Comparison of ENCODE assay signal across 1 cellular context in the genomic region with DNA sequence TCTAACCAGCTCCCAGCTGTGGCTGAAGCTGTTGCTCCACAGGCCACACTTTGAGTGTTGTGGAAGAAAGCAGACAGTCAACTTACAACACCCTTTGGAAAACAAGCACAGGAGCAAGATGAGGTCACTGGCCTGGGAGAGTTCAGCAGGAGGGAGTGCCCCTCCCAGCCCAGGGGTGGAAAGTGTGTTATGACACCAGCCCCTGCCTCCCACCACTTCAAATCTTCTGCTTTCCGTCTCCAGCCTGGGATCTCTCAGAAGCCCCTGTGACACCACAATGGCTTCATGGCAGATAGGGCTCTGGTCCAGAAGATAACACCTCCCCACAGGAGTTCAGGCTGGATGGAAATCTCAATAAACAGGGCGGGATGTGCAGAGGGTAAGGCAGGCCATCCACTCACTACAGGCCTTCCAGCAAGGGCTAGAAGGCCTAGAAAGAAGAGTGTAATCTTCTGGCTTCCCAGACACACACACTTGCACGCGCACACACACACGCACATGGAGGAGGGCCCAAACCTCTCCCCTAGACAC.
A peak's percentile ranks its signal among the peaks of the same experiment; 100 is the strongest.
TF ChIP-seq lines count a peak whose summit lies in the region.

No MANE protein-coding gene starts in this region.

TF ChIP-seq in K562, 482 proteins besides CTCF, POLR2A, EP300 and RAD21 (continued from another document and continues in another):
- TF ChIP-seq, protein P1, sequence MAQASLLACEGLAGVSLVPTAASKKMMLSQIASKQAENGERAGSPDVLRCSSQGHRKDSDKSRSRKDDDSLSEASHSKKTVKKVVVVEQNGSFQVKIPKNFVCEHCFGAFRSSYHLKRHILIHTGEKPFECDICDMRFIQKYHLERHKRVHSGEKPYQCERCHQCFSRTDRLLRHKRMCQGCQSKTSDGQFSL (CRISPR knock-in tag; IDR thresholded peaks at IDR 0.05): 0 out of 2 replicates have a peak, but pooled peaks have one; percentile 58
- TF ChIP-seq, protein P1 (tag; IDR thresholded peaks at IDR 0.05): no peak
- 0 out of 2 replicates have a peak, but pooled peaks have one; percentile 45 for TF ChIP-seq ZBED1 (IDR thresholded peaks at IDR 0.05)
- TF ChIP-seq CREM (IDR thresholded peaks at IDR 0.05; ENCODE audit: low read depth): peak; percentile 72
- TF ChIP-seq ZNF121 (CRISPR knock-in tag; conservative IDR thresholded peaks at IDR 0.05): no peak
- TF ChIP-seq NR4A1 (CRISPR knock-in tag; IDR thresholded peaks at IDR 0.05): no peak
- TF ChIP-seq NR4A1 (tag; IDR thresholded peaks at IDR 0.05): peak; percentile 56; the same call in 1 of the 2 replicates
- TF ChIP-seq, protein P2, sequence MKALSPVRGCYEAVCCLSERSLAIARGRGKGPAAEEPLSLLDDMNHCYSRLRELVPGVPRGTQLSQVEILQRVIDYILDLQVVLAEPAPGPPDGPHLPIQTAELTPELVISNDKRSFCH (CRISPR knock-in tag; IDR thresholded peaks at IDR 0.05): no peak
- TF ChIP-seq, protein P2 (tag; IDR thresholded peaks at IDR 0.05): peak; percentile 70; the same call in 1 of the 2 replicates
- TF ChIP-seq, protein P3, sequence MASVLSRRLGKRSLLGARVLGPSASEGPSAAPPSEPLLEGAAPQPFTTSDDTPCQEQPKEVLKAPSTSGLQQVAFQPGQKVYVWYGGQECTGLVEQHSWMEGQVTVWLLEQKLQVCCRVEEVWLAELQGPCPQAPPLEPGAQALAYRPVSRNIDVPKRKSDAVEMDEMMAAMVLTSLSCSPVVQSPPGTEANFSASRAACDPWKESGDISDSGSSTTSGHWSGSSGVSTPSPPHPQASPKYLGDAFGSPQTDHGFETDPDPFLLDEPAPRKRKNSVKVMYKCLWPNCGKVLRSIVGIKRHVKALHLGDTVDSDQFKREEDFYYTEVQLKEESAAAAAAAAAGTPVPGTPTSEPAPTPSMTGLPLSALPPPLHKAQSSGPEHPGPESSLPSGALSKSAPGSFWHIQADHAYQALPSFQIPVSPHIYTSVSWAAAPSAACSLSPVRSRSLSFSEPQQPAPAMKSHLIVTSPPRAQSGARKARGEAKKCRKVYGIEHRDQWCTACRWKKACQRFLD (CRISPR knock-in tag; IDR thresholded peaks at IDR 0.05): peak; percentile 62; the same call in 1 of the 2 replicates
- peak; percentile 97 for TF ChIP-seq NCOR1 (IDR thresholded peaks at IDR 0.05)
- TF ChIP-seq LEF1 (IDR thresholded peaks at IDR 0.05): peak; percentile 74
- TF ChIP-seq NFE2 (IDR thresholded peaks at IDR 0.05; ENCODE audit: low read depth): no peak
- TF ChIP-seq, protein P4, sequence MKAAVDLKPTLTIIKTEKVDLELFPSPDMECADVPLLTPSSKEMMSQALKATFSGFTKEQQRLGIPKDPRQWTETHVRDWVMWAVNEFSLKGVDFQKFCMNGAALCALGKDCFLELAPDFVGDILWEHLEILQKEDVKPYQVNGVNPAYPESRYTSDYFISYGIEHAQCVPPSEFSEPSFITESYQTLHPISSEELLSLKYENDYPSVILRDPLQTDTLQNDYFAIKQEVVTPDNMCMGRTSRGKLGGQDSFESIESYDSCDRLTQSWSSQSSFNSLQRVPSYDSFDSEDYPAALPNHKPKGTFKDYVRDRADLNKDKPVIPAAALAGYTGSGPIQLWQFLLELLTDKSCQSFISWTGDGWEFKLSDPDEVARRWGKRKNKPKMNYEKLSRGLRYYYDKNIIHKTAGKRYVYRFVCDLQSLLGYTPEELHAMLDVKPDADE (conservative IDR thresholded peaks at IDR 0.05; ENCODE audit: control insufficient read depth, low read depth, low read length): peak; percentile 58; the same call in 1 of the 2 replicates
- TF ChIP-seq GATAD2A (IDR thresholded peaks at IDR 0.05): 0 out of 2 replicates have a peak, but pooled peaks have one; percentile 72
- no peak for TF ChIP-seq PYGO2 (tag; IDR thresholded peaks at IDR 0.05)
- peak; percentile 49 for TF ChIP-seq NEUROD1 (IDR thresholded peaks at IDR 0.05; ENCODE audit: borderline replicate concordance, low read depth, low read length, partially characterized antibody)
- no peak for TF ChIP-seq SAFB2 (IDR thresholded peaks at IDR 0.05; ENCODE audit: borderline replicate concordance, low read depth, low read length, severe bottlenecking)
- no peak for TF ChIP-seq ZNF407 (IDR thresholded peaks at IDR 0.05; ENCODE audit: low read depth)
- TF ChIP-seq HDAC3 (IDR thresholded peaks at IDR 0.05; ENCODE audit: borderline replicate concordance, partially characterized antibody): no peak
- TF ChIP-seq SPI1 (IDR thresholded peaks at IDR 0.05; ENCODE audit: borderline replicate concordance, low read depth, low read length): no peak
- peak; percentile 82 for TF ChIP-seq JUN (IDR thresholded peaks at IDR 0.05; ENCODE audit: borderline replicate concordance, low read depth, low read length)
- TF ChIP-seq JUN (CRISPR knock-in tag; IDR thresholded peaks at IDR 0.05; ENCODE audit: borderline replicate concordance): no peak
- no peak for TF ChIP-seq SRSF7 (optimal IDR thresholded peaks at IDR 0.05; ENCODE audit: low read depth, low read length)
- TF ChIP-seq NRF1 (conservative IDR thresholded peaks at IDR 0.05 in 1 of 2, IDR thresholded peaks at IDR 0.05 in 1 of 2): peak; percentile 35 to 56; a peak in 3 of 4 replicates
- TF ChIP-seq RBM17 (IDR thresholded peaks at IDR 0.05; ENCODE audit: borderline replicate concordance, low read depth, low read length): no peak
- peak; percentile 87 for TF ChIP-seq FOXM1 (IDR thresholded peaks at IDR 0.05; ENCODE audit: low read depth)
- TF ChIP-seq FOXM1 (CRISPR knock-in tag; IDR thresholded peaks at IDR 0.05; ENCODE audit: low read depth): no peak
- peak; percentile 91 for TF ChIP-seq CTBP1 (IDR thresholded peaks at IDR 0.05; ENCODE audit: borderline replicate concordance)
- TF ChIP-seq TARDBP (IDR thresholded peaks at IDR 0.05): peak; percentile 57; the same call in 1 of the 2 replicates
- TF ChIP-seq FOXK2 (conservative IDR thresholded peaks at IDR 0.05 in 1 of 2, IDR thresholded peaks at IDR 0.05 in 1 of 2; ENCODE audit: low read depth in 2 of 2): peak; percentile 84 to 91; a peak in 3 of 4 replicates
- 0 out of 2 replicates have a peak, but pooled peaks have one; percentile 65 for TF ChIP-seq MECOM (CRISPR knock-in tag; IDR thresholded peaks at IDR 0.05)
- no peak for TF ChIP-seq CLOCK (CRISPR knock-in tag; IDR thresholded peaks at IDR 0.05; ENCODE audit: borderline replicate concordance)
- TF ChIP-seq PHB2 (IDR thresholded peaks at IDR 0.05; ENCODE audit: low read depth): peak; percentile 79; the same call in 1 of the 2 replicates
- TF ChIP-seq STAT5B (CRISPR knock-in tag; IDR thresholded peaks at IDR 0.05): no peak
- TF ChIP-seq ZHX1 (conservative IDR thresholded peaks at IDR 0.05; ENCODE audit: low read length): no peak
- peak in 1 of 3 experiments; percentile 18 for TF ChIP-seq YY1 (IDR thresholded peaks at IDR 0.05; ENCODE audit: borderline replicate concordance in 1 of 3, control insufficient read depth in 1 of 3, extremely low read depth in 1 of 3, insufficient read depth in 3 of 3, insufficient read length in 1 of 3, insufficient replicate concordance in 2 of 3, low read depth in 1 of 3, low read length in 2 of 3)
- TF ChIP-seq HDGF (IDR thresholded peaks at IDR 0.05): no peak
- 0 out of 2 replicates have a peak, but pooled peaks have one; percentile 26 for TF ChIP-seq ZNF589 (CRISPR knock-in tag; IDR thresholded peaks at IDR 0.05; ENCODE audit: low read depth)
- no peak for TF ChIP-seq ZFP36 (IDR thresholded peaks at IDR 0.05; ENCODE audit: low read depth, low read length, partially characterized antibody)
- TF ChIP-seq PML (IDR thresholded peaks at IDR 0.05; ENCODE audit: low read length): peak; percentile 89
- peak; percentile 91 for TF ChIP-seq JUND (IDR thresholded peaks at IDR 0.05; ENCODE audit: borderline replicate concordance, low read depth, low read length)
- TF ChIP-seq JUND (tag; IDR thresholded peaks at IDR 0.05; ENCODE audit: borderline replicate concordance, low read depth, low read length): peak; percentile 88; the same call in 2 of the 3 replicates
